1 cellular context compared by ENCODE assay signal in the genomic region with DNA sequence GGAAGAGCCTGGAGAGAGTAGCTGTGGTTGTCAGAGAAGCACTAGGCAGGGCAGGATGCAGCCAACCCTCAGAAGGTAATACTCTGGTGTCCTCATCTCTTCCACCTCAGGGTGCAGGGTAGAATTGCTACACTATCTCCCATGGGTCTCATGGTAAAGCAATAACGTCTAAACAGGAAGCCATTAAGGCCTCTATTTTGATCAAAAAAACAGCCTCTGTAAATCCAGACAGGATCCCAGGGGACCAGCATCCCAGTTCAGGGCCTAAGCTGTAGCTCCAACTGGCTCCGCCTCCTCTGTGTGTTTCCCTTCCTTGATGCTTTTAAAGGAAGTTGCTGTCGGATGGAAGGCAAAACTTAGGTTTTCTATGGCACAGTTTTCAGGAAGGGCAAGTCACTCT.
TF ChIP-seq lines count a peak whose summit lies in the region.

No MANE protein-coding gene starts in this region.

TF ChIP-seq in GM23338, 12 proteins besides CTCF, POLR2A, EP300 and RAD21 (continued from another document):
- TF ChIP-seq, protein P1, sequence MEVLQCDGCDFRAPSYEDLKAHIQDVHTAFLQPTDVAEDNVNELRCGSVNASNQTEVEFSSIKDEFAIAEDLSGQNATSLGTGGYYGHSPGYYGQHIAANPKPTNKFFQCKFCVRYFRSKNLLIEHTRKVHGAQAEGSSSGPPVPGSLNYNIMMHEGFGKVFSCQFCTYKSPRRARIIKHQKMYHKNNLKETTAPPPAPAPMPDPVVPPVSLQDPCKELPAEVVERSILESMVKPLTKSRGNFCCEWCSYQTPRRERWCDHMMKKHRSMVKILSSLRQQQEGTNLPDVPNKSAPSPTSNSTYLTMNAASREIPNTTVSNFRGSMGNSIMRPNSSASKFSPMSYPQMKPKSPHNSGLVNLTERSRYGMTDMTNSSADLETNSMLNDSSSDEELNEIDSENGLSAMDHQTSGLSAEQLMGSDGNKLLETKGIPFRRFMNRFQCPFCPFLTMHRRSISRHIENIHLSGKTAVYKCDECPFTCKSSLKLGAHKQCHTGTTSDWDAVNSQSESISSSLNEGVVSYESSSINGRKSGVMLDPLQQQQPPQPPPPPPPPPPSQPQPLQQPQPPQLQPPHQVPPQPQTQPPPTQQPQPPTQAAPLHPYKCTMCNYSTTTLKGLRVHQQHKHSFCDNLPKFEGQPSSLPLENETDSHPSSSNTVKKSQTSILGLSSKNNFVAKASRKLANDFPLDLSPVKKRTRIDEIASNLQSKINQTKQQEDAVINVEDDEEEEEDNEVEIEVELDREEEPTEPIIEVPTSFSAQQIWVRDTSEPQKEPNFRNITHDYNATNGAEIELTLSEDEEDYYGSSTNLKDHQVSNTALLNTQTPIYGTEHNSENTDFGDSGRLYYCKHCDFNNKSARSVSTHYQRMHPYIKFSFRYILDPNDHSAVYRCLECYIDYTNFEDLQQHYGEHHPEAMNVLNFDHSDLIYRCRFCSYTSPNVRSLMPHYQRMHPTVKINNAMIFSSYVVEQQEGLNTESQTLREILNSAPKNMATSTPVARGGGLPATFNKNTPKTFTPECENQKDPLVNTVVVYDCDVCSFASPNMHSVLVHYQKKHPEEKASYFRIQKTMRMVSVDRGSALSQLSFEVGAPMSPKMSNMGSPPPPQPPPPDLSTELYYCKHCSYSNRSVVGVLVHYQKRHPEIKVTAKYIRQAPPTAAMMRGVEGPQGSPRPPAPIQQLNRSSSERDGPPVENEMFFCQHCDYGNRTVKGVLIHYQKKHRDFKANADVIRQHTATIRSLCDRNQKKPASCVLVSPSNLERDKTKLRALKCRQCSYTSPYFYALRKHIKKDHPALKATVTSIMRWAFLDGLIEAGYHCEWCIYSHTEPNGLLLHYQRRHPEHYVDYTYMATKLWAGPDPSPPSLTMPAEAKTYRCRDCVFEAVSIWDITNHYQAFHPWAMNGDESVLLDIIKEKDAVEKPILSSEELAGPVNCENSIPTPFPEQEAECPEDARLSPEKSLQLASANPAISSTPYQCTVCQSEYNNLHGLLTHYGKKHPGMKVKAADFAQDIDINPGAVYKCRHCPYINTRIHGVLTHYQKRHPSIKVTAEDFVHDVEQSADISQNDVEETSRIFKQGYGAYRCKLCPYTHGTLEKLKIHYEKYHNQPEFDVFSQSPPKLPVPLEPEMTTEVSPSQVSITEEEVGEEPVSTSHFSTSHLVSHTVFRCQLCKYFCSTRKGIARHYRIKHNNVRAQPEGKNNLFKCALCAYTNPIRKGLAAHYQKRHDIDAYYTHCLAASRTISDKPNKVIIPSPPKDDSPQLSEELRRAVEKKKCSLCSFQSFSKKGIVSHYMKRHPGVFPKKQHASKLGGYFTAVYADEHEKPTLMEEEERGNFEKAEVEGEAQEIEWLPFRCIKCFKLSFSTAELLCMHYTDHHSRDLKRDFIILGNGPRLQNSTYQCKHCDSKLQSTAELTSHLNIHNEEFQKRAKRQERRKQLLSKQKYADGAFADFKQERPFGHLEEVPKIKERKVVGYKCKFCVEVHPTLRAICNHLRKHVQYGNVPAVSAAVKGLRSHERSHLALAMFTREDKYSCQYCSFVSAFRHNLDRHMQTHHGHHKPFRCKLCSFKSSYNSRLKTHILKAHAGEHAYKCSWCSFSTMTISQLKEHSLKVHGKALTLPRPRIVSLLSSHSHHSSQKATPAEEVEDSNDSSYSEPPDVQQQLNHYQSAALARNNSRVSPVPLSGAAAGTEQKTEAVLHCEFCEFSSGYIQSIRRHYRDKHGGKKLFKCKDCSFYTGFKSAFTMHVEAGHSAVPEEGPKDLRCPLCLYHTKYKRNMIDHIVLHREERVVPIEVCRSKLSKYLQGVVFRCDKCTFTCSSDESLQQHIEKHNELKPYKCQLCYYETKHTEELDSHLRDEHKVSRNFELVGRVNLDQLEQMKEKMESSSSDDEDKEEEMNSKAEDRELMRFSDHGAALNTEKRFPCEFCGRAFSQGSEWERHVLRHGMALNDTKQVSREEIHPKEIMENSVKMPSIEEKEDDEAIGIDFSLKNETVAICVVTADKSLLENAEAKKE (CRISPR knock-in tag; IDR thresholded peaks at IDR 0.05), result no peak
